In genomic region chr2:130349174-130349573, GRCh38 we compare ENCODE assay signal across 27 cellular contexts. TPM values are rescaled to one million over a fixed set of nuclear protein-coding genes. Genes with fewer than 3 reads are reported as not detected.
DNase-seq lines count a peak whose midpoint lies in the region; ATAC-seq and TF ChIP-seq lines count a peak whose summit lies in the region.
"Had no signal": no experiment of that assay in that cellular context is flagged by ENCODE, and none has a peak within 500 bp of the region (broad histone marks: within the 10 kb centered on the region; RNA-seq: fewer than 3 reads in every experiment).

No MANE protein-coding gene starts in this region.

- TF ChIP-seq CTCF in OCI-LY1 (IDR thresholded peaks at IDR 0.05; ENCODE audit: low read length) (no peak), GM23338 (conservative IDR thresholded peaks at IDR 0.05; ENCODE audit: low read depth in 2 of 2) (no peak)

- H3K27me3 Mint-ChIP-seq in activated naive CD4-positive, alpha-beta T cell treated with anti-CD3 and anti-CD28 coated beads for 36 hours (ENCODE audit: low read depth) = no peaks in the 10 kb centered on the region
- no peaks in the 10 kb centered on the region for H3K27me3 Mint-ChIP-seq in activated T-helper 1 cell treated with anti-CD3 and anti-CD28 coated beads, Interleukin-12 subunit alpha, Interleukin-12 subunit beta, Interleukin-2, Interleukin-4 antibody, amounts not matched to agents 30 ng/mL and 10 ng/mL and 1 ng/mL, durations not matched to agents 14 hours and 24 hours and 36 hours (ENCODE audit: insufficient read depth)
- peaks cover 16% of the 10 kb centered on the region for H3K27me3 Mint-ChIP-seq in GM23338 (ENCODE audit: insufficient read depth, low read depth, poor library complexity)
- H3K27me3 Mint-ChIP-seq: CD4-positive, alpha-beta memory T cell had no signal

- H3K9me2 ChIP-seq in OCI-LY1 (ENCODE audit: low read depth, low read length) (no peaks in the 10 kb centered on the region), GM23338 (ENCODE audit: insufficient read depth) (no peaks in the 10 kb centered on the region)

- H3K4me3 Mint-ChIP-seq in activated naive CD4-positive, alpha-beta T cell treated with anti-CD3 and anti-CD28 coated beads for 36 hours = no peak overlapping the region
- no peak overlapping the region for H3K4me3 Mint-ChIP-seq in activated T-helper 1 cell treated with anti-CD3 and anti-CD28 coated beads, Interleukin-12 subunit alpha, Interleukin-12 subunit beta, Interleukin-2, Interleukin-4 antibody, amounts not matched to agents 30 ng/mL and 10 ng/mL and 1 ng/mL, durations not matched to agents 14 hours and 24 hours and 36 hours
- H3K4me3 Mint-ChIP-seq in GM23338 = no peak overlapping the region
- H3K4me3 Mint-ChIP-seq: CD4-positive, alpha-beta memory T cell had no signal

- H4K20me1 ChIP-seq in OCI-LY1 (ENCODE audit: insufficient read depth, low read length) (no peaks in the 10 kb centered on the region), GM23338 (replicated peaks; ENCODE audit: insufficient read depth) (peaks cover 8% of the 10 kb centered on the region)

- H3K27me3 ChIP-seq in OCI-LY1 (ENCODE audit: insufficient read depth, low read length) (no peaks in the 10 kb centered on the region), GM23338 (ENCODE audit: insufficient read depth) (peaks cover 10% of the 10 kb centered on the region)
- H3K27me3 ChIP-seq: SJSA1 had no signal

- H3K4me2 ChIP-seq in OCI-LY1 (ENCODE audit: low read length) (no peak overlapping the region; the same call in 1 of the 2 replicates), GM23338 (no peak overlapping the region)
- H3K4me2 ChIP-seq: PC-9 had no signal

- H3K9ac ChIP-seq in OCI-LY1 (ENCODE audit: low read length) = no peak overlapping the region; the same call in 1 of the 2 replicates

- H3F3A ChIP-seq in OCI-LY1 (ENCODE audit: insufficient read depth, low read length) (0 out of 2 replicates have a peak, but pooled peaks cover 3% of the 10 kb centered on the region), GM23338 (replicated peaks; ENCODE audit: low read depth) (0 out of 2 replicates have a peak, but pooled peaks cover 3% of the 10 kb centered on the region)

- H3K9me3 Mint-ChIP-seq in activated naive CD4-positive, alpha-beta T cell treated with anti-CD3 and anti-CD28 coated beads for 36 hours = no peaks in the 10 kb centered on the region
- H3K9me3 Mint-ChIP-seq in activated T-helper 1 cell treated with anti-CD3 and anti-CD28 coated beads, Interleukin-12 subunit alpha, Interleukin-12 subunit beta, Interleukin-2, Interleukin-4 antibody, amounts not matched to agents 30 ng/mL and 10 ng/mL and 1 ng/mL, durations not matched to agents 14 hours and 24 hours and 36 hours = no peaks in the 10 kb centered on the region
- no peaks in the 10 kb centered on the region for H3K9me3 Mint-ChIP-seq in GM23338
- H3K9me3 Mint-ChIP-seq: CD4-positive, alpha-beta memory T cell had no signal

- CTCF ChIA-PET in activated naive CD4-positive, alpha-beta T cell treated with anti-CD3 and anti-CD28 coated beads for 36 hours (lab: Charles Lee) = no interaction called here

- peaks cover 43% of the 10 kb centered on the region for H3K36me3 Mint-ChIP-seq in activated naive CD4-positive, alpha-beta T cell treated with anti-CD3 and anti-CD28 coated beads for 36 hours (ENCODE audit: low read depth)
- peaks cover 41% of the 10 kb centered on the region for H3K36me3 Mint-ChIP-seq in activated T-helper 1 cell treated with anti-CD3 and anti-CD28 coated beads, Interleukin-12 subunit alpha, Interleukin-12 subunit beta, Interleukin-2, Interleukin-4 antibody, amounts not matched to agents 30 ng/mL and 10 ng/mL and 1 ng/mL, durations not matched to agents 14 hours and 24 hours and 36 hours (ENCODE audit: low read depth)
- H3K36me3 Mint-ChIP-seq in GM23338 (ENCODE audit: low read depth) = peaks cover 48% of the 10 kb centered on the region

- H3K4me1 Mint-ChIP-seq in activated naive CD4-positive, alpha-beta T cell treated with anti-CD3 and anti-CD28 coated beads for 36 hours (ENCODE audit: low read depth) = peaks cover 46% of the 10 kb centered on the region
- peaks cover 12% of the 10 kb centered on the region for H3K4me1 Mint-ChIP-seq in activated T-helper 1 cell treated with anti-CD3 and anti-CD28 coated beads, Interleukin-12 subunit alpha, Interleukin-12 subunit beta, Interleukin-2, Interleukin-4 antibody, amounts not matched to agents 30 ng/mL and 10 ng/mL and 1 ng/mL, durations not matched to agents 14 hours and 24 hours and 36 hours (ENCODE audit: low read depth)
- peaks cover 10% of the 10 kb centered on the region for H3K4me1 Mint-ChIP-seq in GM23338

- no peak for DNase-seq in activated naive CD4-positive, alpha-beta T cell treated with anti-CD3 and anti-CD28 coated beads for 36 hours
- DNase-seq in activated naive CD4-positive, alpha-beta T cell treated with anti-CD3 and anti-CD28 coated beads, Interleukin-2, amount 50 U/mL, for 16 hours = no peak
- DNase-seq in activated T-helper 1 cell treated with anti-CD3 and anti-CD28 coated beads, Interleukin-12 subunit alpha, Interleukin-12 subunit beta, Interleukin-2, Interleukin-4 antibody, amounts not matched to agents 30 ng/mL and 10 ng/mL and 1 ng/mL, durations not matched to agents 14 hours and 24 hours and 36 hours (ENCODE audit: low spot score) = no peak
- DNase-seq in GM23338 (ENCODE audit: low spot score) (no peak), NCI-H345 treated with DMSO at 0.1 percent for 48 hours (lab: John Stamatoyannopoulos, UW; ENCODE audit: unreplicated experiment) (no peak)
- DNase-seq in activated effector memory CD4-positive, alpha-beta T cell treated with anti-CD3 and anti-CD28 coated beads, Interleukin-2, amount 50 U/mL, for 16 hours = no peak
- DNase-seq: C1 segment of cervical spinal cord; Caco-2; CD4-positive, alpha-beta memory T cell; EL; GDM1; HCEC 1CT; IMR-90; KG1; MM.1S; NCI-H1417; NCI-H1694; NCI-H2029 treated with DMSO at 0.1 percent for 48 hours; NCI-H2227 treated with DMSO at 0.1 percent for 48 hours; NCI-H510A; NCI-H748 treated with DMSO at 0.1 percent for 48 hours; PC-9; Right ventricle myocardium superior; RPMI8226 had no signal

- H3K79me2 ChIP-seq in OCI-LY1 (ENCODE audit: insufficient read depth, low read length) (peaks cover 5% of the 10 kb centered on the region; the same call in 1 of the 2 replicates), GM23338 (replicated peaks; ENCODE audit: insufficient read depth) (peaks cover 9% of the 10 kb centered on the region)

- ATAC-seq in GM23338 = no peak
- ATAC-seq: GM12878 had no signal

- H3K36me3 ChIP-seq in OCI-LY1 (ENCODE audit: insufficient read depth, low read length) = peaks cover 67% of the 10 kb centered on the region
- H3K36me3 ChIP-seq in GM23338 (ENCODE audit: insufficient read depth) = peaks cover 25% of the 10 kb centered on the region

- no peak overlapping the region for H3K4me3 ChIP-seq in OCI-LY1 (ENCODE audit: low read depth, low read length, poor library complexity, severe bottlenecking)
- no peak overlapping the region for H3K4me3 ChIP-seq in GM23338
- H3K4me3 ChIP-seq: GM12878, PC-9, SJSA1 had no signal

- intact Hi-C loops in activated naive CD4-positive, alpha-beta T cell treated with anti-CD3 and anti-CD28 coated beads for 36 hours (cut with micrococcal nuclease) = no loop called here
- intact Hi-C loops in activated T-helper 1 cell treated with anti-CD3 and anti-CD28 coated beads, Interleukin-12 subunit alpha, Interleukin-12 subunit beta, Interleukin-2, Interleukin-4 antibody, amounts not matched to agents 30 ng/mL and 10 ng/mL and 1 ng/mL, durations not matched to agents 14 hours and 24 hours and 36 hours (cut with micrococcal nuclease) = loop anchor here (10.0 kb wide), 1 partner anchor 1336 kb away; no protein-coding TSS in a partner anchor

- H3K4me1 ChIP-seq in OCI-LY1 (ENCODE audit: insufficient read depth, low read length, severe bottlenecking) (peaks cover 98% of the 10 kb centered on the region), GM23338 (ENCODE audit: insufficient read depth) (no peaks in the 10 kb centered on the region)
- H3K4me1 ChIP-seq: Caco-2, SJSA1 had no signal

- H3K9me3 ChIP-seq in OCI-LY1 (ENCODE audit: low read length) = no peaks in the 10 kb centered on the region
- H3K9me3 ChIP-seq: Caco-2, SJSA1 had no signal

- H2AFZ ChIP-seq in OCI-LY1 (ENCODE audit: low read length) = no peak overlapping the region
- H2AFZ ChIP-seq in GM23338 = no peak overlapping the region
- H2AFZ ChIP-seq: PC-9 had no signal

- H3K27ac Mint-ChIP-seq in activated naive CD4-positive, alpha-beta T cell treated with anti-CD3 and anti-CD28 coated beads for 36 hours = peak overlapping the region; percentile 51
- peak overlapping the region; percentile 3 for H3K27ac Mint-ChIP-seq in activated T-helper 1 cell treated with anti-CD3 and anti-CD28 coated beads, Interleukin-12 subunit alpha, Interleukin-12 subunit beta, Interleukin-2, Interleukin-4 antibody, amounts not matched to agents 30 ng/mL and 10 ng/mL and 1 ng/mL, durations not matched to agents 14 hours and 24 hours and 36 hours
- H3K27ac Mint-ChIP-seq in GM23338 = no peak overlapping the region

- H3K27ac ChIP-seq in OCI-LY1 (ENCODE audit: low read depth, low read length, poor library complexity, severe bottlenecking) = peak overlapping the region; percentile 99
- no peak overlapping the region for H3K27ac ChIP-seq in GM23338 (ENCODE audit: low read depth)
- H3K27ac ChIP-seq: PC-9, SJSA1 had no signal

TF ChIP-seq in GM23338, 12 proteins besides CTCF, POLR2A, EP300 and RAD21 (continues in another document):
- TF ChIP-seq EZH2 (IDR thresholded peaks at IDR 0.05; ENCODE audit: low read depth, unreplicated experiment) (no peak), EZH2phosphoT487 (IDR thresholded peaks at IDR 0.05; ENCODE audit: unreplicated experiment) (no peak)

RNA-seq across cellular contexts. Expression of gene IMP4, which starts 6.5 kb away (rescaled TPM):
- 100 to 1,000 TPM; 120 to 128 TPM for total RNA-seq in activated naive CD4-positive, alpha-beta T cell treated with anti-CD3 and anti-CD28 coated beads for 36 hours
- 169 and 184 TPM in 2 replicates for total RNA-seq in activated T-helper 1 cell treated with anti-CD3 and anti-CD28 coated beads, Interleukin-12 subunit alpha, Interleukin-12 subunit beta, Interleukin-2, Interleukin-4 antibody, amounts not matched to agents 30 ng/mL and 10 ng/mL and 1 ng/mL, durations not matched to agents 14 hours and 24 hours and 36 hours
- 113 and 147 TPM in 2 replicates for total RNA-seq in GM23338 (2014; rRNA removed; shearing (Covaris generic))
- 87.8 and 88.6 TPM in 2 replicates for polyA plus RNA-seq in GM23338 (2016; fragmentation: Nextera tagmentation; extraction: Ambion mirVana)

RNA-seq across cellular contexts. Expression of gene PTPN18, which starts 6.7 kb away (rescaled TPM):
- 10 to 100 TPM; 24.7 to 25.3 TPM for total RNA-seq in activated naive CD4-positive, alpha-beta T cell treated with anti-CD3 and anti-CD28 coated beads for 36 hours
- 66.9 and 68.9 TPM in 2 replicates for total RNA-seq in activated T-helper 1 cell treated with anti-CD3 and anti-CD28 coated beads, Interleukin-12 subunit alpha, Interleukin-12 subunit beta, Interleukin-2, Interleukin-4 antibody, amounts not matched to agents 30 ng/mL and 10 ng/mL and 1 ng/mL, durations not matched to agents 14 hours and 24 hours and 36 hours
- total RNA-seq in GM23338 (2014; rRNA removed; shearing (Covaris generic)) = 9.8 and 10.9 TPM in 2 replicates
- polyA plus RNA-seq in GM23338 (2016; fragmentation: Nextera tagmentation; extraction: Ambion mirVana) = 8.7 and 10.1 TPM in 2 replicates
